In the genomic region with DNA sequence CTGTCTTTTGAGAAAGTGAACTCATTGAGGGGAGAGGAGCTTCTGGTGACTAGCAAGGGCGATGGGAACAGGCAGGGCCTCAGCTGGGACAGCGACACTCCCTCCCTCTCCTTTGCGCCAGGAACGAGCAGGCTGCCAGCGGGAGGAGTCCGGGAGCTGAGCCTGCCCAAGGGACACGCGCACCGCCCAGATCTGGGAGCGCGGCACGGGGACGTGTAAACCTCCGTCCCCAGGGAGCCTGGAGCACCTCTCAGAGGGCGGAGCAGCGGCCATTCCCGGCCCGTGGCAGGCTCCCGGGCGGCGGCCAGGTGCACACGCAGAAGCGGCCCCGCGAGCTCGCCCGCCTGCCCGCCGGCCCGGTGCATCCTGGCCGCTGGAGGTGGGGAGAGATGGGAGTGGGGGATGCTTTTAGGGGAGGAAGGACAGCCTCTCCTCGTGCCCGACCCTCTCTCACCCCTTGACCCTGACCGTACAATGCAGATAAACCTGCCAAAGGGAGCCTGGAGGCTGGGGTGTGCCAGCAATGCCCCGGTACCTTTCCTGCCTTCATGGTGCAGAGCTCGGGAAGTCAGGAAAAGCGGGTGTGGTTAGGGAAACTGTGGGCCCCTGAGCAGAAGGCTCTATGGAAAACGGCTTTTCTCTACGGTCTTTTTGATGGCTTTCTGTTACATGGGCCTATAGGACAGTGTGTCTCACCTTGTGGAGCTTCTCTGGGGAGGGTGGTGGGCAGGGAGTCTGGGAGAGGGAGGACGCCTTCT, we compare ENCODE assay signal across 9 cellular contexts. TPM values are rescaled to one million over a fixed set of nuclear protein-coding genes. Genes with fewer than 3 reads are reported as not detected.
DNase-seq lines count a peak whose midpoint lies in the region; ATAC-seq and TF ChIP-seq lines count a peak whose summit lies in the region.
"Had no signal": no experiment of that assay in that cellular context is flagged by ENCODE, and none has a peak within 500 bp of the region (broad histone marks: within the 10 kb centered on the region; RNA-seq: fewer than 3 reads in every experiment).

No MANE protein-coding gene starts in this region.

- CTCF ChIA-PET in CD4-positive, alpha-beta T cell (lab: Charles Lee) = no interaction called here

- H3K36me3 Mint-ChIP-seq in T-helper 17 cell (ENCODE audit: low read depth) = no peaks in the 10 kb centered on the region
- H3K36me3 Mint-ChIP-seq in CD4-positive, alpha-beta T cell (ENCODE audit: low read depth) = no peaks in the 10 kb centered on the region
- H3K36me3 Mint-ChIP-seq: natural killer cell treated with Interleukin-12 subunit alpha and Interleukin-12 subunit beta and Interleukin-15 and Interleukin-18, amount 100 ng/mL, for 72 hours had no signal

- peaks cover 33% of the 10 kb centered on the region for H3K27me3 ChIP-seq in foreskin keratinocyte
- peaks cover 10% of the 10 kb centered on the region for H3K27me3 ChIP-seq in CD4-positive, alpha-beta T cell (ENCODE audit: control insufficient read depth, insufficient read depth, low read length)

- TF ChIP-seq CTCF in foreskin keratinocyte (conservative IDR thresholded peaks at IDR 0.05) = no peak
- no peak for TF ChIP-seq CTCF in CD4-positive, alpha-beta T cell (IDR thresholded peaks at IDR 0.05)

- POLR2A ChIA-PET in CD4-positive, alpha-beta T cell (lab: Charles Lee) = no interaction called here

- no peaks in the 10 kb centered on the region for H3K9me3 Mint-ChIP-seq in CD4-positive, alpha-beta T cell
- H3K9me3 Mint-ChIP-seq: natural killer cell treated with Interleukin-12 subunit alpha and Interleukin-12 subunit beta and Interleukin-15 and Interleukin-18, amount 100 ng/mL, for 72 hours had no signal

- no peak overlapping the region for H3K4me3 Mint-ChIP-seq in T-helper 17 cell
- H3K4me3 Mint-ChIP-seq in CD4-positive, alpha-beta T cell = no peak overlapping the region
- H3K4me3 Mint-ChIP-seq: natural killer cell treated with Interleukin-12 subunit alpha and Interleukin-12 subunit beta and Interleukin-15 and Interleukin-18, amount 100 ng/mL, for 72 hours had no signal

- H3K9me3 ChIP-seq in T-helper 17 cell (ENCODE audit: control insufficient read depth, low read length, poor library complexity, severe bottlenecking) = no peaks in the 10 kb centered on the region
- H3K9me3 ChIP-seq in CD4-positive, alpha-beta T cell (ENCODE audit: control insufficient read depth, low read length) = no peaks in the 10 kb centered on the region

- DNase-seq in DMS53 (lab: John Stamatoyannopoulos, UW) = peak; percentile 90
- peak; percentile 56 to 94 for DNase-seq in NCI-H526 (lab: John Stamatoyannopoulos, UW)
- peak in 1 of 2 donors; percentile 1 for DNase-seq in foreskin keratinocyte
- DNase-seq in nucleus accumbens (lab: John Stamatoyannopoulos, UW) = peak in 53 of 56 donors; percentile 7 to 87 (median 60)
- DNase-seq in T-helper 17 cell = no peak
- no peak for DNase-seq in CD4-positive, alpha-beta T cell
- no peak for DNase-seq in central memory CD4-positive, alpha-beta T cell

- ATAC-seq in foreskin keratinocyte (peak; percentile 82), T-helper 17 cell (no peak), GM19395 (IDR thresholded peaks at IDR 0.05; ENCODE audit: unreplicated experiment) (no peak)
- no peak for ATAC-seq in CD4-positive, alpha-beta T cell (ENCODE audit: poor library complexity)

- no peaks in the 10 kb centered on the region for H3K4me1 ChIP-seq in foreskin keratinocyte

- no peak overlapping the region for H3K27ac Mint-ChIP-seq in T-helper 17 cell
- no peak overlapping the region for H3K27ac Mint-ChIP-seq in CD4-positive, alpha-beta T cell
- H3K27ac Mint-ChIP-seq: natural killer cell treated with Interleukin-12 subunit alpha and Interleukin-12 subunit beta and Interleukin-15 and Interleukin-18, amount 100 ng/mL, for 72 hours had no signal

- H3K27me3 Mint-ChIP-seq in T-helper 17 cell = peaks cover 19% of the 10 kb centered on the region
- H3K27me3 Mint-ChIP-seq in CD4-positive, alpha-beta T cell = peaks cover 40% of the 10 kb centered on the region

- H3K27ac ChIP-seq in foreskin keratinocyte = no peak overlapping the region
- H3K27ac ChIP-seq in CD4-positive, alpha-beta T cell (ENCODE audit: low read depth, low read length) = no peak overlapping the region

- intact Hi-C loops in CD4-positive, alpha-beta T cell (cut with DNase I, micrococcal nuclease) = no loop called here

- H3K4me1 Mint-ChIP-seq in T-helper 17 cell = no peaks in the 10 kb centered on the region
- no peaks in the 10 kb centered on the region for H3K4me1 Mint-ChIP-seq in CD4-positive, alpha-beta T cell (ENCODE audit: low read depth)

RNA-seq across cellular contexts. Expression of a gene that starts 2.2 kb away (rescaled TPM):
- total RNA-seq in foreskin keratinocyte (not detected in 2 replicates), T-helper 17 cell (not detected)
- not detected in 2 replicates for polyA plus RNA-seq in foreskin keratinocyte
- total RNA-seq in CD4-positive, alpha-beta T cell = not detected
- total RNA-seq: natural killer cell treated with Interleukin-12 subunit alpha and Interleukin-12 subunit beta and Interleukin-15 and Interleukin-18, amount 100 ng/mL, for 72 hours had no signal

Comparison
In these comparisons a context has a peak if more than half of its experiments do, and no peak if none do; other contexts are left out.
1. DNase-seq: peak in DMS53 (single experiment), NCI-H526 (2 of 2) and nucleus accumbens (53 of 56); none in T-helper 17 cell (0 of 3), CD4-positive, alpha-beta T cell (0 of 10) and central memory CD4-positive, alpha-beta T cell (single experiment).